24 cellular contexts compared by ENCODE assay signal in genomic region chr14:91041450-91041849, GRCh38. TPM values are rescaled to one million over a fixed set of nuclear protein-coding genes. Genes with fewer than 3 reads are reported as not detected.
DNase-seq lines count a peak whose midpoint lies in the region; ATAC-seq and TF ChIP-seq lines count a peak whose summit lies in the region.
"Had no signal": no experiment of that assay in that cellular context is flagged by ENCODE, and none has a peak within 500 bp of the region (broad histone marks: within the 10 kb centered on the region; RNA-seq: fewer than 3 reads in every experiment).

No MANE protein-coding gene starts in this region.

- H3K27ac Mint-ChIP-seq in CD4-positive, alpha-beta T cell = no peak overlapping the region
- H3K27ac Mint-ChIP-seq: dendritic cell treated with granulocyte-macrophage colony-stimulating factor and Interleukin-4, amounts not matched to agents 40 ng/mL and 50 ng/mL, for 4 days; neural progenitor cell had no signal

- no peak overlapping the region for H3K4me2 ChIP-seq in MM.1S (ENCODE audit: low read depth, low read length)
- H3K4me2 ChIP-seq: neural progenitor cell had no signal

- peaks cover 3% of the 10 kb centered on the region for H3K36me3 Mint-ChIP-seq in CD4-positive, alpha-beta T cell (ENCODE audit: low read depth)
- H3K36me3 Mint-ChIP-seq: neural progenitor cell had no signal

- CTCF ChIA-PET in CD4-positive, alpha-beta T cell (lab: Charles Lee) = no interaction called here

- no peaks in the 10 kb centered on the region for H3K27me3 Mint-ChIP-seq in CD4-positive, alpha-beta T cell
- H3K27me3 Mint-ChIP-seq: activated CD4-positive, alpha-beta T cell treated with anti-CD3 and anti-CD28 coated beads, Interleukin-2, amount 10 ng/mL, durations not matched to agents 7 days and 5 days; dendritic cell treated with granulocyte-macrophage colony-stimulating factor and Interleukin-4, amounts not matched to agents 40 ng/mL and 50 ng/mL, for 4 days had no signal

- no peak overlapping the region for H3K4me3 ChIP-seq in MM.1S (ENCODE audit: low read length)
- no peak overlapping the region for H3K4me3 ChIP-seq in muscle layer of duodenum (ENCODE audit: low read depth in 1 of 2, low read length in 2 of 2)
- H3K4me3 ChIP-seq: heart left ventricle, neural progenitor cell, Peyer's patch, upper lobe of right lung had no signal

- intact Hi-C loops in CD4-positive, alpha-beta T cell (cut with DNase I, micrococcal nuclease) = no loop called here

- POLR2A ChIA-PET in CD4-positive, alpha-beta T cell (lab: Charles Lee) = interaction anchor here (0.7 to 1.2 kb wide), 2 partner anchors 9 to 212 kb away, joined by 4 to 6 read pairs; no protein-coding TSS in a partner anchor

- no peaks in the 10 kb centered on the region for H4K20me1 ChIP-seq in MM.1S (ENCODE audit: insufficient read depth, low read length)

- H3K9me3 Mint-ChIP-seq in CD4-positive, alpha-beta T cell = no peaks in the 10 kb centered on the region
- H3K9me3 Mint-ChIP-seq: activated CD4-positive, alpha-beta T cell treated with anti-CD3 and anti-CD28 coated beads, Interleukin-2, amount 10 ng/mL, durations not matched to agents 7 days and 5 days; dendritic cell treated with granulocyte-macrophage colony-stimulating factor and Interleukin-4, amounts not matched to agents 40 ng/mL and 50 ng/mL, for 4 days; neural progenitor cell had no signal

- no peaks in the 10 kb centered on the region for H3K27me3 ChIP-seq in MM.1S (replicated peaks; ENCODE audit: insufficient read depth, low read length)
- H3K27me3 ChIP-seq in muscle layer of duodenum (ENCODE audit: low read depth, low read length) = no peaks in the 10 kb centered on the region
- no peaks in the 10 kb centered on the region for H3K27me3 ChIP-seq in CD4-positive, alpha-beta T cell (ENCODE audit: control insufficient read depth, insufficient read depth, low read length)
- H3K27me3 ChIP-seq: heart left ventricle, neural progenitor cell, Peyer's patch, upper lobe of right lung had no signal

- DNase-seq in DMS153 (lab: John Stamatoyannopoulos, UW) (peak; percentile 19), DMS153 treated with DMSO at 0.1 percent for 48 hours (lab: John Stamatoyannopoulos, UW; ENCODE audit: unreplicated experiment) (no peak), MM.1S (peak; percentile 10), NCI-H774 (lab: John Stamatoyannopoulos, UW) (peak; percentile 73), HUDEP-2 (lab: John Stamatoyannopoulos, UW; ENCODE audit: unreplicated experiment in 76 of 76) (no peak)
- DNase-seq in CD4-positive, alpha-beta T cell = no peak
- DNase-seq: activated CD4-positive, alpha-beta T cell treated with anti-CD3 and anti-CD28 coated beads, Interleukin-2, amount 10 ng/mL, durations not matched to agents 7 days and 5 days; activated CD8-positive, alpha-beta memory T cell treated with anti-CD3 and anti-CD28 coated beads, Interleukin-2, amount 50 U/mL, for 48 hours; activated effector memory CD4-positive, alpha-beta T cell treated with Interleukin-2 at 50 U/mL for 16 hours; Caco-2; heart left ventricle; left ventricle myocardium superior; midbrain; NCI-H2029 treated with DMSO at 0.1 percent for 48 hours; NCI-H82; Peyer's patch; T-helper 2 cell; upper lobe of right lung had no signal

- no peak overlapping the region for H3K4me3 Mint-ChIP-seq in CD4-positive, alpha-beta T cell
- H3K4me3 Mint-ChIP-seq: activated CD4-positive, alpha-beta T cell treated with anti-CD3 and anti-CD28 coated beads, Interleukin-2, amount 10 ng/mL, durations not matched to agents 7 days and 5 days; dendritic cell treated with granulocyte-macrophage colony-stimulating factor and Interleukin-4, amounts not matched to agents 40 ng/mL and 50 ng/mL, for 4 days; neural progenitor cell had no signal

- H3K9me2 ChIP-seq in MM.1S (replicated peaks; ENCODE audit: insufficient read depth, low read length) = no peaks in the 10 kb centered on the region

- no peak overlapping the region for H3K9ac ChIP-seq in MM.1S (ENCODE audit: low read length)
- H3K9ac ChIP-seq: neural progenitor cell had no signal

- no peak overlapping the region for H3K27ac ChIP-seq in MM.1S (ENCODE audit: low read length)
- H3K27ac ChIP-seq in muscle layer of duodenum (ENCODE audit: low read length) = peak overlapping the region; percentile 1
- no peak overlapping the region for H3K27ac ChIP-seq in CD4-positive, alpha-beta T cell (ENCODE audit: low read depth, low read length)
- H3K27ac ChIP-seq: 22Rv1, neural progenitor cell, upper lobe of right lung had no signal

- H3K4me1 Mint-ChIP-seq in CD4-positive, alpha-beta T cell (ENCODE audit: low read depth) = peaks cover 57% of the 10 kb centered on the region

- no peaks in the 10 kb centered on the region for H3K79me2 ChIP-seq in MM.1S (ENCODE audit: low read length)

- no peak overlapping the region for H2AFZ ChIP-seq in MM.1S (ENCODE audit: low read length)
- H2AFZ ChIP-seq: neural progenitor cell had no signal

- no peak for TF ChIP-seq CTCF in MM.1S (IDR thresholded peaks at IDR 0.05; ENCODE audit: low read length)
- no peak for TF ChIP-seq CTCF in CD4-positive, alpha-beta T cell (IDR thresholded peaks at IDR 0.05)

- H3K36me3 ChIP-seq in MM.1S (replicated peaks; ENCODE audit: insufficient read depth, low read length) (no peaks in the 10 kb centered on the region), muscle layer of duodenum (ENCODE audit: control insufficient read depth in 1 of 2, insufficient read depth in 2 of 2, low read length in 2 of 2) (no peaks in the 10 kb centered on the region)
- H3K36me3 ChIP-seq: heart left ventricle, neural progenitor cell, Peyer's patch, upper lobe of right lung had no signal

- H3F3A ChIP-seq in MM.1S (ENCODE audit: insufficient read depth, low read length) = no peaks in the 10 kb centered on the region

- H3K4me1 ChIP-seq in MM.1S (ENCODE audit: low read length) (no peaks in the 10 kb centered on the region), muscle layer of duodenum (ENCODE audit: control insufficient read depth in 1 of 2, insufficient read depth in 2 of 2, low read length in 2 of 2) (peaks cover 5 to 6% of the 10 kb centered on the region in 2 donors)
- H3K4me1 ChIP-seq: Caco-2, Peyer's patch, upper lobe of right lung had no signal

- H3K9me3 ChIP-seq in MM.1S (replicated peaks; ENCODE audit: insufficient read depth, low read length) = no peaks in the 10 kb centered on the region
- H3K9me3 ChIP-seq in muscle layer of duodenum (ENCODE audit: control insufficient read depth in 1 of 2, low read length in 2 of 2) = no peaks in the 10 kb centered on the region
- no peaks in the 10 kb centered on the region for H3K9me3 ChIP-seq in CD4-positive, alpha-beta T cell (ENCODE audit: control insufficient read depth, low read length)
- H3K9me3 ChIP-seq: Caco-2, heart left ventricle, Peyer's patch, upper lobe of right lung had no signal

- no peak for ATAC-seq in CD4-positive, alpha-beta T cell (ENCODE audit: poor library complexity)
- ATAC-seq in HG03135 (IDR thresholded peaks at IDR 0.05; ENCODE audit: unreplicated experiment) = no peak
- ATAC-seq: HCT116, left ventricle myocardium superior, upper lobe of right lung had no signal

RNA-seq across cellular contexts. Expression of gene RPS6KA5, which starts 19.0 kb away (rescaled TPM):
- 10 to 100 TPM; 28.0 to 29.8 TPM for total RNA-seq in CD4-positive, alpha-beta T cell

Comparison
In these comparisons a context has a peak if more than half of its experiments do, and no peak if none do; other contexts are left out.
1. DNase-seq: peak in DMS153 (single experiment), MM.1S (single experiment) and NCI-H774 (single experiment); none in DMS153 treated with DMSO at 0.1 percent for 48 hours (single experiment), HUDEP-2 (0 of 76) and CD4-positive, alpha-beta T cell (0 of 10).